ENCODE assay signal across 8 cellular contexts in genomic region chr11:67053896-67054850, GRCh38. TPM values are rescaled to one million over a fixed set of nuclear protein-coding genes. Genes with fewer than 3 reads are reported as not detected.
DNase-seq lines count a peak whose midpoint lies in the region; ATAC-seq and TF ChIP-seq lines count a peak whose summit lies in the region.

No MANE protein-coding gene starts in this region.

- H3K4me1 ChIP-seq in thyroid gland: peaks cover 17 to 25% of the 10 kb centered on the region in 2 donors

- H3K27me3 ChIP-seq in thyroid gland: no peaks in the 10 kb centered on the region

- intact Hi-C loops in thyroid gland (cut with DNase I): no loop called here

- peak; percentile 95 for TF ChIP-seq CTCF in epithelial cell of esophagus (IDR thresholded peaks at IDR 0.05; ENCODE audit: insufficient read depth, low read depth, low read length, missing control alignments)
- TF ChIP-seq CTCF in thyroid gland (IDR thresholded peaks at IDR 0.05): peak; percentile 14 to 77 (median 63)

- DNase-seq in activated CD4-positive, CD25-positive, alpha-beta regulatory T cell treated with anti-CD3 and anti-CD28 coated beads, Interleukin-2, amount 50 U/mL, for 72 hours: no peak
- DNase-seq in NCI-H1092 treated with DMSO at 0.1 percent for 48 hours (lab: John Stamatoyannopoulos, UW) (peak; percentile 22), epithelial cell of esophagus (ENCODE audit: low read depth) (peak; percentile 77), mucosa of gallbladder (ENCODE audit: low spot score) (peak; percentile 50), thyroid gland (peak; percentile 53 to 57), NCI-H524 treated with DMSO at 0.1 percent for 48 hours (lab: John Stamatoyannopoulos, UW) (no peak)
- peak; percentile 22 to 29 for DNase-seq in activated CD4-positive, alpha-beta T cell treated with anti-CD3 and anti-CD28 coated beads for 4 hours

- H3K36me3 ChIP-seq in thyroid gland: no peaks in the 10 kb centered on the region

- TF ChIP-seq POLR2A in thyroid gland (IDR thresholded peaks at IDR 0.05): no peak

- peak; percentile 37 to 52 for ATAC-seq in activated CD4-positive, CD25-positive, alpha-beta regulatory T cell treated with anti-CD3 and anti-CD28 coated beads, Interleukin-2, amount 50 U/mL, for 24 hours

- H3K4me3 ChIP-seq in epithelial cell of esophagus (ENCODE audit: low read length) (no peak overlapping the region), thyroid gland (replicated peaks in 1 of 3) (no peak overlapping the region)

- 48 to 58% methylated on average over 13 to 16 of the region's 16 CpGs for WGBS in thyroid gland, 2 donors

- no peak overlapping the region for H3K27ac ChIP-seq in thyroid gland

- no peaks in the 10 kb centered on the region for H3K9me3 ChIP-seq in thyroid gland

RNA-seq across cellular contexts. Expression of gene RHOD, which starts 2.5 kb away (rescaled TPM):
- total RNA-seq in mucosa of gallbladder (23.3 TPM), thyroid gland (10 to 100 TPM; 27.8 to 85.2 (median 56.8) TPM)

RNA-seq across cellular contexts. Expression of gene SYT12, which starts 31.2 kb away (rescaled TPM):
- total RNA-seq in mucosa of gallbladder (0.58 TPM), thyroid gland (under 1 TPM in 3 of 4 donors, not detected in 1; 0.13 to 0.44 (median 0.22) TPM)

Comparison
In these comparisons a context has a peak if more than half of its experiments do, and no peak if none do; other contexts are left out.
1. DNase-seq: peak in NCI-H1092 treated with DMSO at 0.1 percent for 48 hours (single experiment), activated CD4-positive, alpha-beta T cell treated with anti-CD3 and anti-CD28 coated beads for 4 hours (2 of 2), epithelial cell of esophagus (single experiment), mucosa of gallbladder (single experiment) and thyroid gland (2 of 2); none in activated CD4-positive, CD25-positive, alpha-beta regulatory T cell treated with anti-CD3 and anti-CD28 coated beads, Interleukin-2, amount 50 U/mL, for 72 hours (single experiment) and NCI-H524 treated with DMSO at 0.1 percent for 48 hours (single experiment).